18 cellular contexts compared by ENCODE assay signal in genomic region chr1:215863796-215864195, GRCh38.
DNase-seq lines count a peak whose midpoint lies in the region; ATAC-seq and TF ChIP-seq lines count a peak whose summit lies in the region.
"Had no signal": no experiment of that assay in that cellular context is flagged by ENCODE, and none has a peak within 500 bp of the region (broad histone marks: within the 10 kb centered on the region; RNA-seq: fewer than 3 reads in every experiment).

No MANE protein-coding gene starts in this region.

- no peak for TF ChIP-seq CTCF in GM12865 (IDR thresholded peaks at IDR 0.05; ENCODE audit: insufficient read depth, low read depth, low read length, missing control alignments)

- DNase-seq in GM12865 (ENCODE audit: low read depth) (peak; percentile 10), OCI-M1 (lab: John Stamatoyannopoulos, UW) (peak; percentile 80), amygdala (lab: John Stamatoyannopoulos, UW) (no peak), DMS 273 (lab: John Stamatoyannopoulos, UW; ENCODE audit: unreplicated experiment) (no peak), NCI-H345 (lab: John Stamatoyannopoulos, UW) (no peak)
- DNase-seq: activated T-cell treated with anti-CD3 and anti-CD28 coated beads, Interleukin-2, amount 50 U/mL, for 48 hours; adrenal gland; foreskin fibroblast; naive thymus-derived CD4-positive, alpha-beta T cell; NCI-H1694; NCI-H526 treated with DMSO at 0.1 percent for 48 hours; posterior cingulate gyrus; Right ventricle myocardium superior; stimulated activated CD4-positive, alpha-beta T cell treated with anti-CD3 and anti-CD28 coated beads, Interleukin-12 subunit alpha, Interleukin-12 subunit beta, amount 100 ng/mL, for 4 hours; T1000 had no signal

- no peak overlapping the region for H3K4me3 ChIP-seq in GM12865 (ENCODE audit: low read depth, low read length)
- H3K4me3 ChIP-seq: adrenal gland had no signal

- peak; percentile 68 for ATAC-seq in GM19395 (IDR thresholded peaks at IDR 0.05; ENCODE audit: unreplicated experiment)
- ATAC-seq in HG03442 (IDR thresholded peaks at IDR 0.05; ENCODE audit: unreplicated experiment): peak; percentile 60
- no peak for ATAC-seq in GM21737 (IDR thresholded peaks at IDR 0.05; ENCODE audit: unreplicated experiment)
- ATAC-seq: naive thymus-derived CD4-positive, alpha-beta T cell had no signal

Comparison
In these comparisons a context has a peak if more than half of its experiments do, and no peak if none do; other contexts are left out.
1. DNase-seq: peak in GM12865 (single experiment) and OCI-M1 (single experiment); none in amygdala (0 of 56), DMS 273 (single experiment) and NCI-H345 (single experiment).